In the genomic region with DNA sequence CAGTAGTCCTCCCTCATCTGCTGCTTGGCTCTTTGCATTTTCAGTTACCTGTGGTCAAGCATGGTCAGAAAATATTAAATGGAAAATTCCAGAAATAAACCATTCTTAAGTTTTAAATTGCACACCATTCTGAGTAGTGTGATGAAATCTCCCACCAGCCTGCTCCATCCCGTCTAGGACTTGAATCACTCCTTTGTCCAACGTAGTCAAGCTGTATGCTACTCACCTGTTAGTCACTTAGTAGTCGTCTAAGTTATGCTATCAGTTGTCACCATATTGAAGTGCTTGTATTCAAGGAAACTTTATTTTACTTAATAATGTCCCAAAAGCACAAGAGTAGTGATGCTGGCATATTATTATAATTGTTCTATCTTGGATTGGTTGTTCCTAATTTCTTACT, we compare ENCODE assay signal across 17 cellular contexts.
"Had no signal": no experiment of that assay in that cellular context is flagged by ENCODE, and none has a peak within 500 bp of the region (broad histone marks: within the 10 kb centered on the region; RNA-seq: fewer than 3 reads in every experiment).

No MANE protein-coding gene starts in this region.

- DNase-seq: activated CD4-positive, alpha-beta T cell treated with anti-CD3 and anti-CD28 coated beads for 1 hour; activated CD4-positive, alpha-beta T cell treated with anti-CD3 and anti-CD28 coated beads, Interleukin-2, amount 10 ng/mL, durations not matched to agents 24 days and 14 days; activated CD4-positive, alpha-beta T cell treated with anti-CD3 and anti-CD28 coated beads, Interleukin-2, amount 50 U/mL, for 48 hours; activated CD8-positive, alpha-beta memory T cell treated with anti-CD3 and anti-CD28 coated beads, Interleukin-2, amount 10 ng/mL, durations not matched to agents 7 days and 5 days; activated effector memory CD4-positive, alpha-beta T cell treated with Interleukin-2 at 50 U/mL for 16 hours; activated naive CD4-positive, alpha-beta T cell; activated T-cell treated with anti-CD3 and anti-CD28 coated beads, Interleukin-2, amount 50 U/mL, for 24 hours; aorta; NCI-H1105 treated with DMSO at 0.1 percent for 48 hours; NCI-H1436 treated with DMSO at 0.1 percent for 48 hours; NCI-H1930; NCI-H2171; NCI-H2227 treated with DMSO at 0.1 percent for 48 hours; NCI-H446 treated with DMSO at 0.1 percent for 48 hours; NCI-H526; NCI-H82; SHP77 treated with DMSO at 0.1 percent for 48 hours had no signal
